9 cellular contexts compared by ENCODE assay signal in the genomic region with DNA sequence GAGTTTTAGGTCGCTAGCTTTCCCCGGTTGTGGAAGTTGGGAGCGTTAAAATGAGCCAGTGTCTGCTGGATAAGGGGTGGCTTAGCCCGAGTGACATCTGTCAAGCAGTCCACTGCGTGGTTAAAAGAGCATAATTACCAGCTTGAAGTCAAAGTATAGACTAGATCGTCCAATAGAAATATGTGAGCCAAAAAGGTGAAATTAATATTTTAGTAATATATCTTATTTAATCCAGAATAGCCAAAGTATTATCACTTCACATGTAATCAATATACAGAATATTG. TPM values are rescaled to one million over a fixed set of nuclear protein-coding genes. Genes with fewer than 3 reads are reported as not detected.
DNase-seq lines count a peak whose midpoint lies in the region; ATAC-seq and TF ChIP-seq lines count a peak whose summit lies in the region.
"Had no signal": no experiment of that assay in that cellular context is flagged by ENCODE, and none has a peak within 500 bp of the region (broad histone marks: within the 10 kb centered on the region; RNA-seq: fewer than 3 reads in every experiment).

No MANE protein-coding gene starts in this region.

- no peaks in the 10 kb centered on the region for H3K27me3 ChIP-seq in cardiac muscle cell
- no peaks in the 10 kb centered on the region for H3K27me3 ChIP-seq in testis

- no peak for TF ChIP-seq POLR2A in testis (IDR thresholded peaks at IDR 0.05)

- no peaks in the 10 kb centered on the region for H3K9me3 Mint-ChIP-seq in activated CD8-positive, alpha-beta T cell treated with anti-CD3 and anti-CD28 coated beads for 36 hours

- H3K36me3 Mint-ChIP-seq in activated CD8-positive, alpha-beta T cell treated with anti-CD3 and anti-CD28 coated beads for 36 hours (ENCODE audit: low read depth) = no peaks in the 10 kb centered on the region

- H3K27ac ChIP-seq in cardiac muscle cell (no peak overlapping the region), testis (peak overlapping the region; percentile 27 to 70)
- H3K27ac ChIP-seq: epithelial cell of prostate had no signal

- H3K9me3 ChIP-seq in cardiac muscle cell (ENCODE audit: low read depth) = no peaks in the 10 kb centered on the region
- H3K9me3 ChIP-seq in iPS-18c (ENCODE audit: control insufficient read depth, insufficient read depth, low read length) = no peaks in the 10 kb centered on the region
- H3K9me3 ChIP-seq in testis = no peaks in the 10 kb centered on the region

- no peaks in the 10 kb centered on the region for H3K4me1 ChIP-seq in cardiac muscle cell (ENCODE audit: low read depth)
- peaks cover 3% of the 10 kb centered on the region for H3K4me1 ChIP-seq in testis

- POLR2A ChIA-PET in activated CD8-positive, alpha-beta T cell treated with anti-CD3 and anti-CD28 coated beads for 36 hours (lab: Charles Lee) = interaction anchor here (0.7 to 2.0 kb wide), 5 partner anchors 8 to 52 kb away, joined by 3 to 5 read pairs (median 5); no protein-coding TSS in a partner anchor

- WGBS in testis, 2 donors = 0 to 1% methylated on average over 6 of the region's 6 CpGs

- TF ChIP-seq CTCF in cardiac muscle cell (IDR thresholded peaks at IDR 0.05; ENCODE audit: low read depth, low read length) (no peak), testis (IDR thresholded peaks at IDR 0.05) (no peak)
- no peak for TF ChIP-seq CTCF in activated CD8-positive, alpha-beta T cell treated with anti-CD3 and anti-CD28 coated beads for 36 hours (IDR thresholded peaks at IDR 0.05)

- H3K27me3 Mint-ChIP-seq in activated CD8-positive, alpha-beta T cell treated with anti-CD3 and anti-CD28 coated beads for 36 hours = no peaks in the 10 kb centered on the region

- H3K4me1 Mint-ChIP-seq in activated CD8-positive, alpha-beta T cell treated with anti-CD3 and anti-CD28 coated beads for 36 hours (ENCODE audit: low read depth) = peaks cover 17% of the 10 kb centered on the region

- CTCF ChIA-PET in activated CD8-positive, alpha-beta T cell treated with anti-CD3 and anti-CD28 coated beads for 36 hours (lab: Charles Lee) = interaction anchor here (1.1 to 1.8 kb wide), 2 partner anchors 11 to 505 kb away, joined by 4 to 5 read pairs; no protein-coding TSS in a partner anchor

- ATAC-seq in Right ventricle myocardium inferior (no peak), GM19324 (IDR thresholded peaks at IDR 0.05; ENCODE audit: low FRiP score, unreplicated experiment) (no peak), HG02970 (IDR thresholded peaks at IDR 0.05; ENCODE audit: low FRiP score, unreplicated experiment) (no peak)
- peak; percentile 4 for ATAC-seq in activated CD8-positive, alpha-beta T cell treated with anti-CD3 and anti-CD28 coated beads for 36 hours

- no peaks in the 10 kb centered on the region for H3K36me3 ChIP-seq in cardiac muscle cell
- H3K36me3 ChIP-seq in testis (ENCODE audit: low read depth, missing control alignments) = no peaks in the 10 kb centered on the region

- H3K4me3 ChIP-seq in cardiac muscle cell (peak overlapping the region; percentile 76), iPS-18c (ENCODE audit: insufficient read depth, low read depth, low read length) (peak overlapping the region; percentile 78), testis (peak overlapping the region; percentile 63 to 96)

- peak overlapping the region; percentile 86 for H3K27ac Mint-ChIP-seq in activated CD8-positive, alpha-beta T cell treated with anti-CD3 and anti-CD28 coated beads for 36 hours

- peak overlapping the region; percentile 94 for H3K4me3 Mint-ChIP-seq in activated CD8-positive, alpha-beta T cell treated with anti-CD3 and anti-CD28 coated beads for 36 hours

- intact Hi-C loops in Right ventricle myocardium inferior (cut with DNase I) (no loop called here), testis (cut with DNase I; ENCODE audit: low total_unique reads) (no loop called here)
- intact Hi-C loops in activated CD8-positive, alpha-beta T cell treated with anti-CD3 and anti-CD28 coated beads for 36 hours (cut with micrococcal nuclease) = no loop called here

- no peak for DNase-seq in cardiac muscle cell (ENCODE audit: low read depth in 1 of 2, low spot score in 1 of 2)
- no peak for DNase-seq in Right ventricle myocardium inferior (ENCODE audit: missing footprints)
- DNase-seq in activated CD8-positive, alpha-beta T cell treated with anti-CD3 and anti-CD28 coated beads for 36 hours = no peak
- no peak for DNase-seq in testis
- no peak for DNase-seq in hypothalamus (lab: John Stamatoyannopoulos, UW)

RNA-seq across cellular contexts. Expression of a gene that starts 0.7 kb away (rescaled TPM):
- 36.1 and 63.3 TPM in 2 replicates for total RNA-seq in cardiac muscle cell
- 83.6 and 94.0 TPM in 2 replicates for polyA plus RNA-seq in cardiac muscle cell
- 59.5 TPM for total RNA-seq in Right ventricle myocardium inferior
- 10 to 100 TPM; 25.3 to 27.0 TPM for total RNA-seq in activated CD8-positive, alpha-beta T cell treated with anti-CD3 and anti-CD28 coated beads for 36 hours
- total RNA-seq in testis = 10 to 100 TPM; 61.7 to 87.9 TPM
- 85.2 TPM for polyA plus RNA-seq in testis (ENCODE audit: insufficient read depth, low read depth, low replicate concordance)

RNA-seq across cellular contexts. Expression of a gene that starts 17.7 kb away (rescaled TPM):
- 123 and 125 TPM in 2 replicates for total RNA-seq in cardiac muscle cell
- polyA plus RNA-seq in cardiac muscle cell = 184 and 228 TPM in 2 replicates
- total RNA-seq in Right ventricle myocardium inferior = 105 TPM
- 100 to 1,000 TPM; 388 to 390 TPM for total RNA-seq in activated CD8-positive, alpha-beta T cell treated with anti-CD3 and anti-CD28 coated beads for 36 hours
- total RNA-seq in testis = 10 to 100 TPM; 82.3 to 82.9 TPM
- polyA plus RNA-seq in testis (ENCODE audit: insufficient read depth, low read depth, low replicate concordance) = 196 TPM

RNA-seq across cellular contexts. Expression of a gene that starts 52.3 kb away (rescaled TPM):
- 3.3 and 4.5 TPM in 2 replicates for total RNA-seq in cardiac muscle cell
- 9.4 and 11.5 TPM in 2 replicates for polyA plus RNA-seq in cardiac muscle cell
- total RNA-seq in Right ventricle myocardium inferior = 0.60 TPM
- 1 to 10 TPM; 6.5 to 6.6 TPM for total RNA-seq in activated CD8-positive, alpha-beta T cell treated with anti-CD3 and anti-CD28 coated beads for 36 hours
- total RNA-seq in testis = 10 to 100 TPM; 13.3 to 24.7 TPM
- 18.2 TPM for polyA plus RNA-seq in testis (ENCODE audit: insufficient read depth, low read depth, low replicate concordance)
